ENCODE assay signal across 1 cellular context in genomic region chr22:45163417-45164216, GRCh38.
TF ChIP-seq lines count a peak whose summit lies in the region.

A gene with protein sequence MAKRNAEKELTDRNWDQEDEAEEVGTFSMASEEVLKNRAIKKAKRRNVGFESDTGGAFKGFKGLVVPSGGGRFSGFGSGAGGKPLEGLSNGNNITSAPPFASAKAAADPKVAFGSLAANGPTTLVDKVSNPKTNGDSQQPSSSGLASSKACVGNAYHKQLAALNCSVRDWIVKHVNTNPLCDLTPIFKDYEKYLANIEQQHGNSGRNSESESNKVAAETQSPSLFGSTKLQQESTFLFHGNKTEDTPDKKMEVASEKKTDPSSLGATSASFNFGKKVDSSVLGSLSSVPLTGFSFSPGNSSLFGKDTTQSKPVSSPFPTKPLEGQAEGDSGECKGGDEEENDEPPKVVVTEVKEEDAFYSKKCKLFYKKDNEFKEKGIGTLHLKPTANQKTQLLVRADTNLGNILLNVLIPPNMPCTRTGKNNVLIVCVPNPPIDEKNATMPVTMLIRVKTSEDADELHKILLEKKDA (plus strand): TSS chr22:45163925. CDS start chr22:45168178, 4,253 bp downstream.

TF ChIP-seq in SK-N-SH treated with all-trans-retinoic acid at 6 μM for 48 hours, 23 proteins besides CTCF, POLR2A, EP300 and RAD21 (continued from another document):
- TF ChIP-seq CREB5 (CRISPR knock-in tag; IDR thresholded peaks at IDR 0.05; ENCODE audit: low read depth) (no peak), ZNF565 (CRISPR knock-in tag; conservative IDR thresholded peaks at IDR 0.05; ENCODE audit: low read depth) (no peak), GLIS3 (CRISPR knock-in tag; IDR thresholded peaks at IDR 0.05) (no peak), TCF4 (CRISPR knock-in tag; IDR thresholded peaks at IDR 0.05; ENCODE audit: borderline replicate concordance) (no peak), ARNTL (CRISPR knock-in tag; IDR thresholded peaks at IDR 0.05; ENCODE audit: borderline replicate concordance, low read depth) (no peak)
